Comparison of ENCODE assay signal across 8 cellular contexts in the genomic region with DNA sequence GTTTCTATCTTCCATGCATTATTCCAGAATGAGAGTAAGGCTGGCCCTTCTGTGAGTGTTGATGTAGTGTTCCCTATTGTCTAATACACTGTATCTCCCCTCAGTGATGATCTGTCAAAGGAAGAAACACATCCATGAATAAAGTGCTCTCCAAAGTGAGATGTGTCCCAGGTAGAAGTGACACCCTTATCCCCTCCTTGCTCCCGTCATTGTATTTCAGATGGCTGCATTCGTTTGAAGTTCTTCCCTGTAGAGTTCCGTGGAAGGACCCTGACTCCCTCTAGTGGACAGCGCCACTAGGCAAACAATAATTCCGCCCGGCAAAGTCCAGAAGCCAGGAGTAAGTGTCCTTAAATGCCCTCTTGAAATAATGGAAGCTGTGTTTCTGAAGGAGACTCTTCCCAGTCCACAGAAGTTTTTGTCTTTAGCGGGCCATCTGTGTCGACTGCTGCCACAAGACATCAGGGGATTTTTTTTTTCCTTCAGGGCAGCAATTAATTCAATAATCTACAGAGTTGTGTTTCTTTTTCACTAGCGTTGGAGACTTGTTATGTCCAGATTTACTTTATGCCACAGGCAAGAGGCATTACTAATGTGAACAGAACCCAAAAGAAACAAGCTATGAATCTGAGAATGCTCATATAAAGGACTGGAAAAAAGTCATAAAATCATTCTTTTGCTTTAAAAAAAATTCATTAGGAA.
DNase-seq lines count a peak whose midpoint lies in the region; ATAC-seq and TF ChIP-seq lines count a peak whose summit lies in the region.

No MANE protein-coding gene starts in this region.

- H3K9me3 Mint-ChIP-seq in CD8-positive, alpha-beta T cell = no peaks in the 10 kb centered on the region

- H3K4me1 ChIP-seq in CD8-positive, alpha-beta T cell (ENCODE audit: insufficient read depth, low read length) = no peaks in the 10 kb centered on the region

- H3K36me3 ChIP-seq in CD8-positive, alpha-beta T cell (ENCODE audit: insufficient read depth, low read length) = no peaks in the 10 kb centered on the region

- TF ChIP-seq CTCF in CD8-positive, alpha-beta T cell (IDR thresholded peaks at IDR 0.05) = peak; percentile 71

- H3K27ac ChIP-seq in CD8-positive, alpha-beta T cell (ENCODE audit: low read depth, low read length) = no peak overlapping the region

- no peaks in the 10 kb centered on the region for H3K9me3 ChIP-seq in CD8-positive, alpha-beta T cell (ENCODE audit: low read length)

- no peaks in the 10 kb centered on the region for H3K36me3 Mint-ChIP-seq in CD8-positive, alpha-beta T cell

- H3K4me1 Mint-ChIP-seq in CD8-positive, alpha-beta T cell (ENCODE audit: low read depth) = peaks cover 3% of the 10 kb centered on the region

- ATAC-seq in CD8-positive, alpha-beta T cell = peak; percentile 51
- ATAC-seq in GM19438 (IDR thresholded peaks at IDR 0.05; ENCODE audit: low read depth, unreplicated experiment) = peak; percentile 85
- peak; percentile 80 for ATAC-seq in HG03558 (IDR thresholded peaks at IDR 0.05; ENCODE audit: extremely low read depth, unreplicated experiment)

- no peak overlapping the region for H3K4me3 Mint-ChIP-seq in CD8-positive, alpha-beta T cell

- H3K27me3 ChIP-seq in CD8-positive, alpha-beta T cell (ENCODE audit: insufficient read depth, low read length) = no peaks in the 10 kb centered on the region

- no peak overlapping the region for H3K4me3 ChIP-seq in CD8-positive, alpha-beta T cell (ENCODE audit: low read depth, low read length)

- peaks cover 7% of the 10 kb centered on the region for H3K27me3 Mint-ChIP-seq in CD8-positive, alpha-beta T cell (ENCODE audit: low read depth)

- DNase-seq in CD8-positive, alpha-beta T cell = peak; percentile 15 to 72 (median 53)
- DNase-seq in NCI-H69 (lab: John Stamatoyannopoulos, UW) (peak; percentile 79), medulla oblongata (ENCODE audit: extremely low spot score) (peak; percentile 99)
- peak; percentile 48 to 57 for DNase-seq in activated CD4-positive, alpha-beta T cell treated with anti-CD3 and anti-CD28 coated beads, Interleukin-2, amount 50 U/mL, for 4 hours
- DNase-seq in effector CD4-positive, alpha-beta T cell = peak; percentile 35
- peak; percentile 28 to 44 for DNase-seq in stimulated activated CD8-positive, alpha-beta memory T cell treated with anti-CD3 and anti-CD28 coated beads, Interleukin-2, amount 100 ng/mL, for 1 hour (ENCODE audit: low read depth in 2 of 2)

- CTCF ChIA-PET in CD8-positive, alpha-beta T cell (lab: Charles Lee) = interaction anchor here (0.6 to 4.5 kb wide), 26 partner anchors 9 to 572 kb away, joined by 3 to 71 read pairs (median 4); no protein-coding TSS in a partner anchor

- H3K27ac Mint-ChIP-seq in CD8-positive, alpha-beta T cell = no peak overlapping the region

- POLR2A ChIA-PET in CD8-positive, alpha-beta T cell (lab: Charles Lee) = no interaction called here

- intact Hi-C loops in CD8-positive, alpha-beta T cell (cut with DNase I, micrococcal nuclease) = loop anchor here (1.0 to 5.0 kb wide), 5 partner anchors 64 to 1924 kb away; a partner anchor contains a TSS

Comparison
In these comparisons a context has a peak if more than half of its experiments do, and no peak if none do; other contexts are left out.
1. DNase-seq: peak in every context shown above with its lines; median percentile 99 in medulla oblongata; 79 in NCI-H69; 53 in CD8-positive, alpha-beta T cell; 52 in activated CD4-positive, alpha-beta T cell treated with anti-CD3 and anti-CD28 coated beads, Interleukin-2, amount 50 U/mL, for 4 hours; 36 in stimulated activated CD8-positive, alpha-beta memory T cell treated with anti-CD3 and anti-CD28 coated beads, Interleukin-2, amount 100 ng/mL, for 1 hour; 35 in effector CD4-positive, alpha-beta T cell.